ENCODE assay signal across 26 cellular contexts in genomic region chr9:119611564-119611963, GRCh38.
"Had no signal": no experiment of that assay in that cellular context is flagged by ENCODE, and none has a peak within 500 bp of the region (broad histone marks: within the 10 kb centered on the region; RNA-seq: fewer than 3 reads in every experiment).

No MANE protein-coding gene starts in this region.

- H3K9me3 ChIP-seq: lower lobe of right lung, prostate gland, uterus had no signal

- H3K27me3 Mint-ChIP-seq: stimulated activated naive CD8-positive, alpha-beta T cell treated with anti-CD3 and anti-CD28 coated beads, Interleukin-15, Interleukin-2, amounts not matched to agents 100 ng/mL and 50 ng/mL, for 24 hours had no signal

- FAIRE-seq: islet of Langerhans, kidney, small intestine had no signal

- H3K27me3 ChIP-seq: sigmoid colon, spleen, tibial nerve, uterus had no signal

- H3K36me3 Mint-ChIP-seq: naive thymus-derived CD8-positive, alpha-beta T cell; stimulated activated effector memory CD8-positive, alpha-beta T cell treated with anti-CD3 and anti-CD28 coated beads, Interleukin-12 subunit alpha, Interleukin-12 subunit beta, amount 100 ng/mL, for 72 hours; type B pancreatic cell had no signal

- H3K27ac ChIP-seq: lower lobe of right lung, prostate gland, sigmoid colon, spleen, tibial nerve, uterus had no signal

- DNase-seq: hypothalamus; immature natural killer cell; kidney; left ventricle myocardium superior; lower lobe of right lung; mammary epithelial cell; mesenchymal stem cell; naive thymus-derived CD8-positive, alpha-beta T cell; occipital lobe; retina; right cardiac atrium; sigmoid colon; small intestine; spleen; stimulated activated CD4-positive, alpha-beta T cell treated with anti-CD3 and anti-CD28 coated beads, Interleukin-4, amount 100 ng/mL, for 24 hours; stimulated activated naive CD4-positive, alpha-beta T cell; substantia nigra; uterus had no signal

- H3K4me3 ChIP-seq: lower lobe of right lung, prostate gland, sigmoid colon, spleen, tibial nerve, uterus had no signal

- H3K9me3 Mint-ChIP-seq: nephron, neural crest cell, type B pancreatic cell had no signal

- ATAC-seq: left ventricle myocardium superior; lower lobe of right lung; naive thymus-derived CD8-positive, alpha-beta T cell; right cardiac atrium; stimulated activated effector memory CD8-positive, alpha-beta T cell treated with anti-CD3 and anti-CD28 coated beads, Interleukin-12 subunit alpha, Interleukin-12 subunit beta, amount 100 ng/mL, for 72 hours had no signal

- H3K4me1 Mint-ChIP-seq: immature natural killer cell; naive thymus-derived CD8-positive, alpha-beta T cell; nephron; neural crest cell; stimulated activated effector memory CD8-positive, alpha-beta T cell treated with anti-CD3 and anti-CD28 coated beads, Interleukin-12 subunit alpha, Interleukin-12 subunit beta, amount 100 ng/mL, for 72 hours had no signal

- H3K4me3 Mint-ChIP-seq: immature natural killer cell; naive thymus-derived CD8-positive, alpha-beta T cell; nephron; neural crest cell; stimulated activated effector memory CD8-positive, alpha-beta T cell treated with anti-CD3 and anti-CD28 coated beads, Interleukin-12 subunit alpha, Interleukin-12 subunit beta, amount 100 ng/mL, for 72 hours; stimulated activated naive CD8-positive, alpha-beta T cell treated with anti-CD3 and anti-CD28 coated beads, Interleukin-15, Interleukin-2, amounts not matched to agents 100 ng/mL and 50 ng/mL, for 24 hours; type B pancreatic cell had no signal

- H3K4me1 ChIP-seq: lower lobe of right lung, prostate gland, sigmoid colon, spleen, tibial nerve, uterus had no signal

- H3K36me3 ChIP-seq: lower lobe of right lung, prostate gland, sigmoid colon, spleen, tibial nerve, uterus had no signal
